24 cellular contexts compared by ENCODE assay signal in the genomic region with DNA sequence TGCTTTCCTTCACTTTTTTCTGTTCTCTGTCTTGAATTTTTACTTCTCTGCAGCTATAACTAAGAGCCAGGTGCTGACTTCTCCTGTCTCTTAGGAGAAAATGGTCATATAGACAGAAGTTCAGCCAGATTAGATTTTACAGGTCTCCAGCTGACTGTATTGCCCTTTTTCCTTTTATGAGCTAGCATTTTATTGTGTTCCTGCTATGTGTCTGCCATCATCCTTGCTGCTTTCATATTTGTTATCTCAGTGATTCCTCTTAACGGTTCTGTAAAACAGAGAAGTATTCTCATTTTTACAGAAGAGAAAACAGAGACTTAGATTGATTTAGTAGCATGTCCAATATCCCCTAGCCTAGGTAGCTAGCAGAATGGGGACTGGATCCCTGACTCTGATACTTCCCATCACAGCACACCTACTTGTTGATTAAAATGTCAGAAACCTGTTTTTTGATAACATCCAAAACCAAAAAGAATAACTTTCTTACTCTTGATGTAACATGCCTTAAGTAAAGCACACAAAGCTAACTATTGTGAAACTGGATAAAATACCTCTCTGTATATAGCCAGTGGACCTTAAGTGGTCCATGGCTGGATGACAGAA. TPM values are rescaled to one million over a fixed set of nuclear protein-coding genes. Genes with fewer than 3 reads are reported as not detected.
A peak's percentile ranks its signal among the peaks of the same experiment; 100 is the strongest.
DNase-seq lines count a peak whose midpoint lies in the region; ATAC-seq, FAIRE-seq and TF ChIP-seq lines count a peak whose summit lies in the region.
"Had no signal": no experiment of that assay in that cellular context is flagged by ENCODE, and none has a peak within 500 bp of the region (broad histone marks: within the 10 kb centered on the region; RNA-seq: fewer than 3 reads in every experiment).

No MANE protein-coding gene starts in this region.

- H3K9me3 ChIP-seq in CD4-positive, alpha-beta T cell (ENCODE audit: control insufficient read depth, low read length): no peaks in the 10 kb centered on the region
- H3K9me3 ChIP-seq: tibial artery had no signal

- no peak overlapping the region for H3K27ac ChIP-seq in CD4-positive, alpha-beta T cell (ENCODE audit: low read depth, low read length)

- POLR2A ChIA-PET in CD4-positive, alpha-beta T cell (lab: Charles Lee): interaction anchor here (0.5 kb wide), 1 partner anchor 66 kb away, joined by 3 read pairs; no protein-coding TSS in a partner anchor

- FAIRE-seq in H54 (lab: Jason Lieb, UNC): peak; percentile 67
- FAIRE-seq: keratinocyte, TTC549 had no signal

- intact Hi-C loops in CD4-positive, alpha-beta T cell (cut with DNase I, micrococcal nuclease): no loop called here

- CTCF ChIA-PET in CD4-positive, alpha-beta T cell (lab: Charles Lee): interaction anchor here (0.6 to 1.3 kb wide), 2 partner anchors 10 to 53 kb away, joined by 3 read pairs; no protein-coding TSS in a partner anchor

- peaks cover 75% of the 10 kb centered on the region for H3K4me1 Mint-ChIP-seq in CD4-positive, alpha-beta T cell (ENCODE audit: low read depth)
- peaks cover 66% of the 10 kb centered on the region for H3K4me1 Mint-ChIP-seq in brain
- peaks cover 23% of the 10 kb centered on the region for H3K4me1 Mint-ChIP-seq in progenitor cell of endocrine pancreas (ENCODE audit: low read depth)

- peak overlapping the region; percentile 1 for H3K4me3 Mint-ChIP-seq in CD4-positive, alpha-beta T cell
- H3K4me3 Mint-ChIP-seq in brain (peak overlapping the region in 2 of 5 experiments; percentile 7 to 66), progenitor cell of endocrine pancreas (ENCODE audit: low read depth) (no peak overlapping the region)
- H3K4me3 Mint-ChIP-seq: H9 had no signal

- H3K36me3 Mint-ChIP-seq in CD4-positive, alpha-beta T cell (ENCODE audit: low read depth): peaks cover 40% of the 10 kb centered on the region
- H3K36me3 Mint-ChIP-seq in brain (peaks cover 74% of the 10 kb centered on the region), progenitor cell of endocrine pancreas (ENCODE audit: insufficient read depth) (peaks cover 25% of the 10 kb centered on the region)

- H3K9me3 Mint-ChIP-seq in CD4-positive, alpha-beta T cell: no peaks in the 10 kb centered on the region
- H3K9me3 Mint-ChIP-seq in brain (peaks cover 16 to 48% (median 25%) of the 10 kb centered on the region in 5 experiments), progenitor cell of endocrine pancreas (ENCODE audit: low read depth) (peaks cover 4% of the 10 kb centered on the region)

- H3K27me3 ChIP-seq in CD4-positive, alpha-beta T cell (ENCODE audit: control insufficient read depth, insufficient read depth, low read length): no peaks in the 10 kb centered on the region
- H3K27me3 ChIP-seq: tibial artery had no signal

- TF ChIP-seq POLR2A in H54 (IDR thresholded peaks at IDR 0.05; ENCODE audit: low read depth, low read length): no peak

- no peak for DNase-seq in CD4-positive, alpha-beta T cell
- DNase-seq in H54 (ENCODE audit: insufficient read length, low spot score): no peak
- DNase-seq in progenitor cell of endocrine pancreas (ENCODE audit: low spot score, unreplicated experiment): no peak
- no peak for DNase-seq in A172 (ENCODE audit: low spot score)
- no peak for DNase-seq in NCI-H446 (lab: John Stamatoyannopoulos, UW)
- DNase-seq in left lobe of liver (ENCODE audit: low spot score): no peak
- DNase-seq in NOMO-1 (lab: John Stamatoyannopoulos, UW; ENCODE audit: unreplicated experiment in 2 of 2): no peak
- DNase-seq: activated CD4-positive, alpha-beta T cell treated with anti-CD3 and anti-CD28 coated beads for 48 hours; activated gamma-delta T cell treated with Interleukin-2 at 50 U/mL for 16 hours; DND-41; H9; mammary epithelial cell; NCI-H1048; NCI-H2081; NCI-H510A treated with DMSO at 0.1 percent for 48 hours; posterior cingulate gyrus; Right ventricle myocardium superior; stimulated activated CD4-positive, alpha-beta T cell treated with anti-CD3 and anti-CD28 coated beads, Interleukin-1b, Interleukin-23, amount 100 ng/mL, for 48 hours; stimulated activated naive CD4-positive, alpha-beta T cell; SW 1271; tibial artery had no signal

- H3K27me3 Mint-ChIP-seq in CD4-positive, alpha-beta T cell: no peaks in the 10 kb centered on the region
- H3K27me3 Mint-ChIP-seq in brain: no peaks in the 10 kb centered on the region
- no peaks in the 10 kb centered on the region for H3K27me3 Mint-ChIP-seq in progenitor cell of endocrine pancreas

- no peak for ATAC-seq in CD4-positive, alpha-beta T cell (ENCODE audit: poor library complexity)
- no peak for ATAC-seq in left lobe of liver

- H3K27ac Mint-ChIP-seq in CD4-positive, alpha-beta T cell: peak overlapping the region; percentile 5
- H3K27ac Mint-ChIP-seq in brain (peak overlapping the region; percentile 1 to 49 (median 28)), progenitor cell of endocrine pancreas (peak overlapping the region; percentile 0)
- H3K27ac Mint-ChIP-seq: H9 had no signal

- no peak for TF ChIP-seq CTCF in CD4-positive, alpha-beta T cell (IDR thresholded peaks at IDR 0.05)
- no peak for TF ChIP-seq CTCF in brain (conservative IDR thresholded peaks at IDR 0.05)
- TF ChIP-seq CTCF in progenitor cell of endocrine pancreas (IDR thresholded peaks at IDR 0.05; ENCODE audit: unreplicated experiment): no peak

RNA-seq across cellular contexts. Expression of a gene that starts 5.2 kb away (rescaled TPM):
- total RNA-seq in CD4-positive, alpha-beta T cell: 10 to 100 TPM; 70.3 to 74.2 TPM
- polyA plus RNA-seq in brain (ENCODE audit: insufficient read depth, low read depth, low replicate concordance): 16.7 TPM
- total RNA-seq in progenitor cell of endocrine pancreas (75.4 and 76.9 TPM in 2 replicates), left lobe of liver (9.4 TPM)
- total RNA-seq in A172 (2014; rRNA removed; shearing (Covaris generic)): 5.2 and 8.0 TPM in 2 replicates
